In the genomic region with DNA sequence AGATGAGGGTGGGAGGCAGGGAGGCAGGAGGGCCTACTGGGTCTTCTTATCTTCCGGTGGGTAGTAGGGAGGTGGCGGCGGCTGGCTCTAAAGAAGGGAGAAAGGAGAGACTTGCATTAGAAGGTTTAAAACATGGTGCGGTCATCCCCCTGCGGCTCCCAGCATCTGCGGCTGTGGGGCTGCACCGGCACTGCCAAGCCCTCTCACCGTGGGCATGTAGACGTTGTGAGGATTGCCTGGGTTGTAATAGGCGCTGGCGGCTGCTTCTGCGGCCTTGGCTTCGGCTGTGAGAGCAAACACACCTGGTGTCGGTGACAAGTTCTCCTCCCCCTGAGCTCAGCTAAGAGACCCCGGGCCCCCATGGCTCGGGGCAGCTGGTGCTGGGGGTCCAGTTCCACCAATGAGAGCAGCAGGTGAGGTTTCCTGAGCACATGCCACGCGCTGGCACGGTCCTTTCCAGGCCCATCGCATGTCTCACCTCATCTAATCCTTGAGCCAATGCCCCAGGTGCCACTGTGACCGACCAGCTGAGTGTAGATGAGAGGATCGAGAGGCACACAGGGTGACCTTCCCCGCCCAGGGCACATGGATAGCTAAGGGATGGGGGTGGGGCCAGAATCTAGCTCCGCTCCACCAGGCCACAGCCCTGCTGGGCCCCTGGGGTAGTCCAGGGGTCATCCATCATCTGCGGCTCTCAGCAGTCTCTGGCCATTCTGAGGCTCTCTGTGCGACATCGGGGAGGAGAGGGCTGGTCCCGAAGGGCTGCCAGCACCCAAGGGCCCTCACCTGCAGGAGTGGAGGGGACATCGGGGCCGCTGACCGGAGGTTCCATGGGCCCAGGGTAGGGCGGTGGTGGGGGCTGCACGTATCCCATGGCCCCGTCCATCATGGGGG, we compare ENCODE assay signal across 11 cellular contexts. TPM values are rescaled to one million over a fixed set of nuclear protein-coding genes. Genes with fewer than 3 reads are reported as not detected.
DNase-seq lines count a peak whose midpoint lies in the region; ATAC-seq, FAIRE-seq and TF ChIP-seq lines count a peak whose summit lies in the region.
"Had no signal": no experiment of that assay in that cellular context is flagged by ENCODE, and none has a peak within 500 bp of the region (broad histone marks: within the 10 kb centered on the region; RNA-seq: fewer than 3 reads in every experiment).

No MANE protein-coding gene starts in this region.

- H3K36me3 ChIP-seq in GM06990 (ENCODE audit: control insufficient read depth, insufficient read depth, low read length) (peaks cover 37% of the 10 kb centered on the region), body of pancreas (replicated peaks in 1 of 2; ENCODE audit: insufficient read depth in 1 of 2, low read depth in 2 of 2) (peaks cover 0 to 17% of the 10 kb centered on the region in 2 donors), pancreas (peaks cover 0 to 50% (median 19%) of the 10 kb centered on the region in 3 donors)

- peaks cover 73% of the 10 kb centered on the region for H3K4me1 ChIP-seq in body of pancreas
- H3K4me1 ChIP-seq in pancreas = peaks cover 45 to 52% (median 51%) of the 10 kb centered on the region in 3 donors

- FAIRE-seq in pancreas (lab: Jason Lieb, UNC) = no peak

- 37 to 41% methylated on average over 14 to 31 of the region's 34 CpGs for WGBS in body of pancreas, 2 donors
- WGBS in pancreas, 2 donors = 42 to 52% methylated on average over 34 of the region's 34 CpGs

- TF ChIP-seq CTCF in GM06990 (IDR thresholded peaks at IDR 0.05; ENCODE audit: insufficient read depth, low read length, poor library complexity, severe bottlenecking) (no peak), body of pancreas (IDR thresholded peaks at IDR 0.05) (peak in 1 of 7 experiments; percentile 4), pancreas (IDR thresholded peaks at IDR 0.05) (no peak)

- H3K9me3 ChIP-seq in body of pancreas (no peaks in the 10 kb centered on the region), pancreas (no peaks in the 10 kb centered on the region)

- H3K4me3 ChIP-seq in GM06990 (replicated peaks; ENCODE audit: low read depth, low read length) (no peak overlapping the region), body of pancreas (no peak overlapping the region), pancreas (peak overlapping the region in 2 of 4 donors; percentile 1 to 23)

- DNase-seq in GM06990 (ENCODE audit: extremely low read depth, insufficient read length) = peak; percentile 10
- DNase-seq in body of pancreas = peak; percentile 84 to 92 (median 92)
- DNase-seq in pancreas = peak; percentile 80 to 93 (median 88)
- DNase-seq in activated CD4-positive, alpha-beta T cell treated with anti-CD3 and anti-CD28 coated beads, Interleukin-2, amount 50 U/mL, for 48 hours = no peak
- no peak for DNase-seq in NCI-H2227 treated with DMSO at 0.1 percent for 48 hours (lab: John Stamatoyannopoulos, UW)
- DNase-seq: activated CD8-positive, alpha-beta memory T cell treated with anti-CD3 and anti-CD28 coated beads for 24 hours; CD4-positive, CD25-positive, alpha-beta regulatory T cell; NCI-H1105; stimulated activated CD4-positive, alpha-beta T cell treated with anti-CD3 and anti-CD28 coated beads, Interleukin-4, amount 100 ng/mL, for 1 hour; T-helper 17 cell had no signal

- H3K27ac ChIP-seq in body of pancreas (peak overlapping the region; percentile 86 to 97 (median 94)), pancreas (peak overlapping the region; percentile 89 to 95 (median 92))

- ATAC-seq in body of pancreas (peak; percentile 34), pancreas (peak; percentile 29 to 55 (median 44)), GM19463 (IDR thresholded peaks at IDR 0.05; ENCODE audit: unreplicated experiment) (no peak)
- ATAC-seq: T-helper 17 cell had no signal

- peak; percentile 68 to 89 (median 82) for TF ChIP-seq POLR2A in body of pancreas (IDR thresholded peaks at IDR 0.05)

- H3K27me3 ChIP-seq in GM06990 (replicated peaks; ENCODE audit: control insufficient read depth, insufficient read depth, low read length) (no peaks in the 10 kb centered on the region), body of pancreas (no peaks in the 10 kb centered on the region), pancreas (no peaks in the 10 kb centered on the region)

- intact Hi-C loops in body of pancreas (cut with DNase I) = no loop called here
- intact Hi-C loops in pancreas (cut with DNase I) = no loop called here

RNA-seq across cellular contexts. Expression of a gene that starts 2.7 kb away (rescaled TPM):
- total RNA-seq in body of pancreas = 10 to 100 TPM in 1 of 2 donors, 1 to 10 TPM in 1; 8.6 to 21.8 TPM
- total RNA-seq in pancreas = 10 to 100 TPM in 3 of 6 donors, 1 to 10 TPM in 3; 4.7 to 23.6 (median 10.0) TPM
- polyA plus RNA-seq in pancreas = 10 to 100 TPM; 17.9 to 29.0 TPM

RNA-seq across cellular contexts. Expression of a gene that starts 8.2 kb away (rescaled TPM):
- total RNA-seq in body of pancreas (10 to 100 TPM; 44.2 to 49.5 TPM), pancreas (10 to 100 TPM; 56.0 to 83.5 (median 62.9) TPM)
- 100 to 1,000 TPM in 1 of 2 donors, 10 to 100 TPM in 1; 95.0 to 106 TPM for polyA plus RNA-seq in pancreas

RNA-seq across cellular contexts. Expression of a gene that starts 31.4 kb away (rescaled TPM):
- total RNA-seq in body of pancreas (10 to 100 TPM; 39.6 to 41.8 TPM), pancreas (10 to 100 TPM in 4 of 6 donors, 1 to 10 TPM in 2; 4.2 to 58.2 (median 17.6) TPM)
- 10 to 100 TPM; 34.1 to 35.9 TPM for polyA plus RNA-seq in pancreas

RNA-seq across cellular contexts. Expression of a gene that starts 49.8 kb away (rescaled TPM):
- total RNA-seq in body of pancreas (10 to 100 TPM; 12.5 to 21.0 TPM), pancreas (10 to 100 TPM in 3 of 6 donors, 1 to 10 TPM in 3; 8.2 to 13.1 (median 10.3) TPM)
- 10 to 100 TPM in 1 of 2 donors, 1 to 10 TPM in 1; 9.8 to 12.5 TPM for polyA plus RNA-seq in pancreas

RNA-seq across cellular contexts. Expression of a gene that starts 57.7 kb away (rescaled TPM):
- total RNA-seq in body of pancreas (10 to 100 TPM; 47.7 to 77.8 TPM), pancreas (10 to 100 TPM; 40.6 to 59.9 (median 45.9) TPM)
- 10 to 100 TPM; 95.3 to 95.8 TPM for polyA plus RNA-seq in pancreas

Comparison
In these comparisons a context has a peak if more than half of its experiments do, and no peak if none do; other contexts are left out.
1. DNase-seq: peak in GM06990 (single experiment), body of pancreas (4 of 4) and pancreas (6 of 6); none in activated CD4-positive, alpha-beta T cell treated with anti-CD3 and anti-CD28 coated beads, Interleukin-2, amount 50 U/mL, for 48 hours (0 of 2) and NCI-H2227 treated with DMSO at 0.1 percent for 48 hours (single experiment).